31 cellular contexts compared by ENCODE assay signal in the genomic region with DNA sequence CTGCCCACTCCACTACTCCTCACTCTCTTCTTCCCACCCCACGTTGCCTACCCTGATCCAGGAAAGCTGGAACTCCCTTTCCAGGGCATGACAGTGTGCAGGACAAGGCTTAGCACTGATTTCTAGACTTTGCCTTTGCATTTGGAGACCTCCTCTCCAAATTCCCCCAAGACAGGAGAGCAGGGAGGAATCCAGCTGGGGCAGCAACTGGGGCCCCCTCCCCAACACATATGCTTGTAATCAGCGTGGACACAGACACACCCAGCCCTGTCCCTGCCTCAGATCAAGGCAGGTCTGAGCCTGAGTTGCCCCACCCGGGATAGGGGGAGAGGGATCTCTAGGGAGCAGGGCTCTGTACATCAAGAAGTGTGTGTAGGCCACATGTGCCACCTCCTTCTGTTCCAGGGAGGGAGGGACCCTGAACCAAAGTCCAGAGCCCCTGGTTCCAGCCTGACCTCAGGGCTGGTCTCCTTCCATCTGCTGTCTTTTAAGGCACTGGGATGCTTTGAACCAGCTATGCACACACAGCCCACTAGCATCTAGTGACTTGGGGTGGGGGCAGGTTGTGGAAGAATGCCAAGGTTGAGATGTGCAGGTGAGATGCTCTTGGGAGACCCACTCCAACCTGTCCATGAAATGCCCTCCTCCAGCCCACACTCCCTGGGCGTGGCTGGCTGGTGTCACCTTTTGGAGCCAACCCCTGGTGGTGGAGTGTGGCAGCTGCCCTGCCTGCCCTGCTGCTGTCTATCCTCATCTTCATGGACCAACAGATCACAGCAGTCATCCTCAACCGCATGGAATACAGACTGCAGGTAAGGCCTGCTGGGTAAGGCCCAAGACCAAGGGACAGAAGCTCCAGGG. TPM values are rescaled to one million over a fixed set of nuclear protein-coding genes. Genes with fewer than 3 reads are reported as not detected.
DNase-seq lines count a peak whose midpoint lies in the region; ATAC-seq, FAIRE-seq and TF ChIP-seq lines count a peak whose summit lies in the region.
"Had no signal": no experiment of that assay in that cellular context is flagged by ENCODE, and none has a peak within 500 bp of the region (broad histone marks: within the 10 kb centered on the region; RNA-seq: fewer than 3 reads in every experiment).

No MANE protein-coding gene starts in this region.

- intact Hi-C loops in K562 (cut with micrococcal nuclease) = no loop called here

- H3K4ac ChIP-seq in neuronal stem cell (ENCODE audit: low read length) = no peak overlapping the region
- H3K4ac ChIP-seq in mesendoderm (ENCODE audit: low read depth, low read length) = no peak overlapping the region

- H3K4me1 ChIP-seq in GM23338 (ENCODE audit: insufficient read depth) (no peaks in the 10 kb centered on the region), K562 (replicated peaks in 1 of 2; ENCODE audit: control insufficient read depth in 2 of 2, insufficient read depth in 2 of 2, low read length in 2 of 2) (peaks cover 9 to 11% of the 10 kb centered on the region in 2 experiments; a peak in 4 of 5 replicates), neuronal stem cell (ENCODE audit: control insufficient read depth in 2 of 2, insufficient read depth in 1 of 2, low read depth in 1 of 2, low read length in 2 of 2) (peaks cover 0 to 2% of the 10 kb centered on the region in 2 donors), mesendoderm (ENCODE audit: control insufficient read depth, low read depth, low read length) (no peaks in the 10 kb centered on the region)

- H3K79me1 ChIP-seq in neuronal stem cell (ENCODE audit: low read depth, low read length) = no peaks in the 10 kb centered on the region
- no peaks in the 10 kb centered on the region for H3K79me1 ChIP-seq in mesendoderm (ENCODE audit: low read length)

- H3K9me2 ChIP-seq in GM23338 (ENCODE audit: insufficient read depth) = 0 out of 2 replicates have a peak, but pooled peaks cover 2% of the 10 kb centered on the region

- DNase-seq in AG04450 (ENCODE audit: low read depth, low spot score) = no peak
- DNase-seq in GM23338 (ENCODE audit: low spot score) = peak; percentile 22
- no peak for DNase-seq in K562 (ENCODE audit: extremely low read depth in 1 of 4, low spot score in 3 of 4)
- no peak for DNase-seq in neuronal stem cell (ENCODE audit: low spot score)
- no peak for DNase-seq in mesendoderm
- DNase-seq: activated CD4-positive, alpha-beta T cell treated with anti-CD3 and anti-CD28 coated beads for 4 hours; activated naive CD8-positive, alpha-beta T cell treated with anti-CD3 and anti-CD28 coated beads, Interleukin-2, amount 50 U/mL, for 24 hours; activated T-cell treated with anti-CD3 and anti-CD28 coated beads, Interleukin-2, amount 50 U/mL, for 24 hours; Calu3; caudate nucleus; left ventricle myocardium inferior; midbrain; naive thymus-derived CD8-positive, alpha-beta T cell; NCI-H146; NCI-H2171; NCI-H510A treated with DMSO at 0.1 percent for 48 hours; occipital lobe; PC-3; stimulated activated CD8-positive, alpha-beta memory T cell treated with anti-CD3 and anti-CD28 coated beads, Interleukin-4, amount 100 ng/mL, for 48 hours; stomach; tibial artery had no signal

- H2BK15ac ChIP-seq in neuronal stem cell (ENCODE audit: low read length) (peak overlapping the region; percentile 15), mesendoderm (replicated peaks; ENCODE audit: low read depth) (no peak overlapping the region)

- H3K9ac ChIP-seq in K562 (ENCODE audit: insufficient read depth in 1 of 2, low read depth in 2 of 2, low read length in 2 of 2) (no peak overlapping the region), neuronal stem cell (ENCODE audit: low read depth, low read length, poor library complexity) (peak overlapping the region; percentile 44), mesendoderm (ENCODE audit: low read length) (no peak overlapping the region)

- H4K5ac ChIP-seq in mesendoderm (ENCODE audit: low read length) = no peak overlapping the region

- H3K27me3 Mint-ChIP-seq in GM23338 (ENCODE audit: insufficient read depth, low read depth, poor library complexity) = peaks cover 17% of the 10 kb centered on the region
- H3K27me3 Mint-ChIP-seq: activated T-cell treated with anti-CD3 and anti-CD28 coated beads, Interleukin-2, amount 50 U/mL, for 24 hours; naive thymus-derived CD8-positive, alpha-beta T cell had no signal

- no peak overlapping the region for H3K27ac Mint-ChIP-seq in GM23338
- H3K27ac Mint-ChIP-seq: activated naive CD8-positive, alpha-beta T cell treated with anti-CD3 and anti-CD28 coated beads, Interleukin-2, amount 50 U/mL, for 24 hours; activated T-cell treated with anti-CD3 and anti-CD28 coated beads, Interleukin-2, amount 50 U/mL, for 24 hours had no signal

- H3K79me2 ChIP-seq in GM23338 (replicated peaks; ENCODE audit: insufficient read depth) = no peaks in the 10 kb centered on the region
- no peaks in the 10 kb centered on the region for H3K79me2 ChIP-seq in K562 (ENCODE audit: control insufficient read depth, insufficient read depth, low read length)
- H3K79me2 ChIP-seq in mesendoderm (ENCODE audit: control insufficient read depth, insufficient read depth, low read length) = no peaks in the 10 kb centered on the region

- TF ChIP-seq CTCF in AG04450 (IDR thresholded peaks at IDR 0.05; ENCODE audit: low read depth, low read length) = peak; percentile 5; the same call in 1 of the 2 replicates
- TF ChIP-seq CTCF in GM23338 (conservative IDR thresholded peaks at IDR 0.05; ENCODE audit: low read depth in 2 of 2) = peak in 1 of 2 experiments; percentile 15; a peak in 1 of 4 replicates
- TF ChIP-seq CTCF in K562 (IDR thresholded peaks at IDR 0.05 in 2 of 3, conservative IDR thresholded peaks at IDR 0.05 in 1 of 3; ENCODE audit: insufficient read depth in 2 of 3, low read depth in 1 of 3, low read length in 3 of 3) = peak in 2 of 3 experiments; percentile 10 to 31; a peak in 1 of 6 replicates

- H3K4me3 ChIP-seq in AG04450 (ENCODE audit: low read depth, low read length) (no peak overlapping the region), GM23338 (no peak overlapping the region), K562 (no peak overlapping the region), neuronal stem cell (ENCODE audit: low read length in 2 of 2) (no peak overlapping the region), mesendoderm (ENCODE audit: low read length) (no peak overlapping the region)
- H3K4me3 ChIP-seq: left ventricle myocardium inferior, skin epidermis, stomach, tibial artery had no signal

- no peak overlapping the region for H2BK5ac ChIP-seq in neuronal stem cell (ENCODE audit: low read length)
- H2BK5ac ChIP-seq in mesendoderm (ENCODE audit: low read length) = no peak overlapping the region

- TF ChIP-seq POLR2A in K562 (conservative IDR thresholded peaks at IDR 0.05) = no peak

- H3K4me2 ChIP-seq in GM23338 (no peak overlapping the region), K562 (ENCODE audit: insufficient read depth, low read length) (no peak overlapping the region), neuronal stem cell (ENCODE audit: insufficient read depth, low read length, poor library complexity, severe bottlenecking) (no peak overlapping the region), mesendoderm (ENCODE audit: low read length) (no peak overlapping the region)

- no peak overlapping the region for H3K14ac ChIP-seq in neuronal stem cell (ENCODE audit: low read length)

- H3K4me1 Mint-ChIP-seq in GM23338 = peaks cover 2% of the 10 kb centered on the region; the same call in 1 of the 3 replicates

- H3K27ac ChIP-seq in AG04450 (ENCODE audit: low read depth, low read length) (no peak overlapping the region), GM23338 (ENCODE audit: low read depth) (no peak overlapping the region), K562 (ENCODE audit: extremely low read depth, low read depth, low read length) (no peak overlapping the region), neuronal stem cell (replicated peaks; ENCODE audit: low read length) (no peak overlapping the region), mesendoderm (ENCODE audit: low read depth, low read length) (no peak overlapping the region)
- H3K27ac ChIP-seq: left ventricle myocardium inferior, skin epidermis, stomach, tibial artery had no signal

- no peak overlapping the region for H4K8ac ChIP-seq in neuronal stem cell (ENCODE audit: low read depth, low read length)
- H4K8ac ChIP-seq in mesendoderm (ENCODE audit: low read depth, low read length) = no peak overlapping the region

- H4K91ac ChIP-seq in neuronal stem cell (ENCODE audit: low read depth, low read length, poor library complexity) = no peak overlapping the region

- no peak overlapping the region; the same call in 2 of the 3 replicates for H3K4me3 Mint-ChIP-seq in GM23338
- H3K4me3 Mint-ChIP-seq: activated naive CD8-positive, alpha-beta T cell treated with anti-CD3 and anti-CD28 coated beads, Interleukin-2, amount 50 U/mL, for 24 hours; activated T-cell treated with anti-CD3 and anti-CD28 coated beads, Interleukin-2, amount 50 U/mL, for 24 hours; CD14-positive monocyte; naive thymus-derived CD8-positive, alpha-beta T cell had no signal

- BruUV-seq in K562 (replicated peaks; lab: Mats Ljungman, UMichigan) = no TSS peak

- no peak for TF ChIP-seq EP300 in K562 (IDR thresholded peaks at IDR 0.05; ENCODE audit: low read length)

- no peak overlapping the region for H2AK5ac ChIP-seq in neuronal stem cell (ENCODE audit: low read depth, low read length)
- no peak overlapping the region for H2AK5ac ChIP-seq in mesendoderm (ENCODE audit: low read length)

- H3K27me3 ChIP-seq in AG04450 (ENCODE audit: control insufficient read depth, insufficient read depth, low read length) (peaks cover 15% of the 10 kb centered on the region), GM23338 (ENCODE audit: insufficient read depth) (peaks cover 11% of the 10 kb centered on the region; the same call in 1 of the 2 replicates), K562 (ENCODE audit: control insufficient read depth in 2 of 2, insufficient read depth in 2 of 2, low read length in 2 of 2) (no peaks in the 10 kb centered on the region), neuronal stem cell (ENCODE audit: control insufficient read depth in 3 of 3, insufficient read depth in 3 of 3, low read depth in 1 of 3, low read length in 3 of 3) (peaks cover 0 to 8% (median 0%) of the 10 kb centered on the region in 3 experiments), mesendoderm (ENCODE audit: insufficient read depth, low read length, poor library complexity) (no peaks in the 10 kb centered on the region)
- H3K27me3 ChIP-seq: stomach had no signal

- no peak overlapping the region for H2BK12ac ChIP-seq in neuronal stem cell (ENCODE audit: low read length)

- no peak for ATAC-seq in GM23338
- ATAC-seq in K562 = peak; percentile 13; the same call in 1 of the 3 replicates
- ATAC-seq in GM18520 (IDR thresholded peaks at IDR 0.05; ENCODE audit: unreplicated experiment) = no peak
- no peak for ATAC-seq in GM18517 (IDR thresholded peaks at IDR 0.05; ENCODE audit: unreplicated experiment)
- ATAC-seq: naive thymus-derived CD8-positive, alpha-beta T cell; PC-3; Right ventricle myocardium inferior had no signal

- H3K23ac ChIP-seq in neuronal stem cell (ENCODE audit: low read depth, low read length, poor library complexity) (no peak overlapping the region), mesendoderm (ENCODE audit: low read length) (no peak overlapping the region)

- in situ Hi-C loops in K562 (cut with MboI) = loop anchor here (5.0 kb wide), 1 partner anchor 345 kb away; no protein-coding TSS in a partner anchor

- H3K36me3 ChIP-seq in GM23338 (ENCODE audit: insufficient read depth) (no peaks in the 10 kb centered on the region), K562 (ENCODE audit: control insufficient read depth, insufficient read depth, low read length) (no peaks in the 10 kb centered on the region), neuronal stem cell (replicated peaks in 1 of 2; ENCODE audit: control insufficient read depth in 2 of 2, insufficient read depth in 2 of 2, low read length in 2 of 2) (no peaks in the 10 kb centered on the region), mesendoderm (ENCODE audit: control insufficient read depth, insufficient read depth, low read length) (no peaks in the 10 kb centered on the region)
- H3K36me3 ChIP-seq: left ventricle myocardium inferior, stomach, tibial artery had no signal

- H3K9me3 Mint-ChIP-seq in GM23338 = no peaks in the 10 kb centered on the region
- H3K9me3 Mint-ChIP-seq: activated naive CD8-positive, alpha-beta T cell treated with anti-CD3 and anti-CD28 coated beads, Interleukin-2, amount 50 U/mL, for 24 hours; activated T-cell treated with anti-CD3 and anti-CD28 coated beads, Interleukin-2, amount 50 U/mL, for 24 hours; CD14-positive monocyte; naive thymus-derived CD8-positive, alpha-beta T cell had no signal

- no peaks in the 10 kb centered on the region for H3K9me1 ChIP-seq in K562 (ENCODE audit: control insufficient read depth, insufficient read depth, low read length)

- 1% methylated on average over 5 of the region's 5 CpGs for WGBS in K562 (ENCODE audit: insufficient coverage, low coverage, missing lambda C conversion rate)
- WGBS in neuronal stem cell (ENCODE audit: extremely low coverage in 2 of 2, insufficient read length in 2 of 2, insufficient replicate concordance in 1 of 2), 2 donors = no CpG with 5 or more reads among the region's 5 CpGs
- no CpG with 5 or more reads among the region's 5 CpGs for WGBS in mesendoderm (ENCODE audit: extremely low coverage, insufficient coverage, low lambda C conversion rate)

- H3K18ac ChIP-seq in neuronal stem cell (ENCODE audit: low read length) (no peak overlapping the region), mesendoderm (ENCODE audit: low read length) (no peak overlapping the region)

- no peak for FAIRE-seq in K562 (lab: Jason Lieb, UNC)
- FAIRE-seq: GM19239 had no signal

- no peak for TF ChIP-seq RAD21 in K562 (CRISPR knock-in tag; conservative IDR thresholded peaks at IDR 0.05 in 1 of 2, IDR thresholded peaks at IDR 0.05 in 1 of 2)

- no peaks in the 10 kb centered on the region for H3K36me3 Mint-ChIP-seq in GM23338 (ENCODE audit: low read depth)
- H3K36me3 Mint-ChIP-seq: CD14-positive monocyte; naive thymus-derived CD8-positive, alpha-beta T cell had no signal

- no peaks in the 10 kb centered on the region for H3F3A ChIP-seq in GM23338 (replicated peaks; ENCODE audit: low read depth)

- H2AFZ ChIP-seq in GM23338 (no peak overlapping the region), K562 (ENCODE audit: low read depth, low read length) (no peak overlapping the region), neuronal stem cell (ENCODE audit: low read length) (no peak overlapping the region)

- no peaks in the 10 kb centered on the region for H4K20me1 ChIP-seq in GM23338 (replicated peaks; ENCODE audit: insufficient read depth)
- no peaks in the 10 kb centered on the region; the same call in 1 of the 2 replicates for H4K20me1 ChIP-seq in K562 (replicated peaks; ENCODE audit: control insufficient read depth, insufficient read depth, low read length)

- no peak overlapping the region for H3K56ac ChIP-seq in mesendoderm (ENCODE audit: low read length)

- no peak overlapping the region for H2BK120ac ChIP-seq in neuronal stem cell (ENCODE audit: low read depth, low read length)
- H2BK120ac ChIP-seq in mesendoderm (ENCODE audit: low read depth, low read length) = no peak overlapping the region

- H3K9me3 ChIP-seq in AG04450 (ENCODE audit: control insufficient read depth, insufficient read depth, low read length) = no peaks in the 10 kb centered on the region; the same call in 1 of the 2 replicates
- H3K9me3 ChIP-seq in K562 (replicated peaks; ENCODE audit: control insufficient read depth, insufficient read depth, low read depth, low read length) = no peaks in the 10 kb centered on the region
- H3K9me3 ChIP-seq in neuronal stem cell (replicated peaks in 1 of 2; ENCODE audit: control insufficient read depth in 2 of 2, insufficient read depth in 1 of 2, low read depth in 1 of 2, low read length in 2 of 2) = no peaks in the 10 kb centered on the region
- H3K9me3 ChIP-seq: left ventricle myocardium inferior, stomach, tibial artery had no signal

- CTCF ChIA-PET in AG04450 (lab: Charles Lee) (interaction anchor here (0.9 to 9.5 kb wide), 6 partner anchors 15 to 355 kb away, joined by 3 to 279 read pairs (median 4); no protein-coding TSS in a partner anchor), K562 (lab: Yijun Ruan, JAX; ENCODE audit: low intra/inter-chr PET ratio) (no interaction called here)

- POLR2A ChIA-PET in AG04450 (lab: Yijun Ruan, JAX) = interaction anchor here (0.6 kb wide), 1 partner anchor 281 kb away, joined by 4 read pairs; the partner anchor contains the start of genes IK and NDUFA2
- POLR2A ChIA-PET in K562 (lab: Yijun Ruan, JAX) = interaction anchor here (0.6 to 1.5 kb wide), 6 partner anchors 34 to 356 kb away, joined by 3 to 4 read pairs (median 3); no protein-coding TSS in a partner anchor

RNA-seq across cellular contexts. Expression of gene SLC4A9, which starts 7.0 kb away (rescaled TPM):
- polyA plus RNA-seq in AG04450 (2011; rRNA removed) (not detected in 2 replicates), GM23338 (2016; fragmentation: Nextera tagmentation; extraction: Ambion mirVana) (0.08 TPM in 1 of 2 replicates, not detected in the other), K562 (2011; rRNA removed) (0.13 TPM in 1 of 2 replicates, not detected in the other), K562 (2014; fragmentation: Illumina TruSeq; extraction: Trizol) (not detected in 2 replicates), K562 (2014; fragmentation: Nextera tagmentation; extraction: Ambion mirVana) (not detected), K562 (2014; rRNA removed) (not detected in 2 replicates)
- not detected in 2 replicates for polyA minus RNA-seq in AG04450 (2011; rRNA and poly(A)+ RNA removed)
- total RNA-seq in GM23338 (2014; rRNA removed; shearing (Covaris generic)) = 0.08 TPM in 1 of 2 replicates, not detected in the other
- 0.53 TPM in 1 of 2 replicates, not detected in the other for total RNA-seq in K562 (2011; cell fraction: chromatin; rRNA removed; ENCODE audit: low replicate concordance)
- total RNA-seq in K562 (2011; cell fraction: nucleolus; rRNA removed) = 0.17 and 0.39 TPM in 2 replicates
- 0.23 TPM in 1 of 2 replicates, not detected in the other for total RNA-seq in K562 (2011; cell fraction: nucleoplasm; rRNA removed)
- total RNA-seq in K562 (2014; rRNA removed) (0.05 TPM in 1 of 2 replicates, not detected in the other), K562 (2014; rRNA removed; fragmentation: Illumina TruSeq; extraction: Trizol) (not detected in 2 replicates), K562 (2015; rRNA removed; fragmentation: Illumina TruSeq; extraction: Trizol) (not detected in 2 replicates), K562 (2021) (not detected in 2 replicates)
- polyA plus RNA-seq in K562 (2011; cell fraction: cytosol; rRNA removed) = 0.03 TPM in 1 of 2 replicates, not detected in the other
- polyA plus RNA-seq in K562 (2011; cell fraction: nucleus; rRNA removed) = 0.17 and 0.20 TPM in 2 replicates
- 0.03 TPM in 1 of 2 replicates, not detected in the other for polyA plus RNA-seq in K562 (2012)
- polyA minus RNA-seq in K562 (2011; rRNA and poly(A)+ RNA removed) = not detected in 2 replicates
- polyA minus RNA-seq in K562 (2011; cell fraction: cytosol; rRNA and poly(A)+ RNA removed) = not detected in 2 replicates
- 0.11 and 0.13 TPM in 2 replicates for polyA minus RNA-seq in K562 (2011; cell fraction: nucleus; rRNA and poly(A)+ RNA removed)
- 0.04 TPM for polyA plus RNA-seq in neuronal stem cell (2013, experiment 1 of 2)
- polyA plus RNA-seq in neuronal stem cell (2013, experiment 2 of 2) = 0.01 TPM
- not detected for polyA plus RNA-seq in mesendoderm (2013, experiment 1 of 2)
- not detected for polyA plus RNA-seq in mesendoderm (2013, experiment 2 of 2)
- total RNA-seq: Calu3; Daoy; dermis microvascular lymphatic vessel endothelial cell; naive thymus-derived CD8-positive, alpha-beta T cell; pulmonary artery endothelial cell; Right ventricle myocardium inferior; stomach; T-helper 2 cell treated with Interferon-gamma antibody and Interleukin-4, amounts not matched to agents 100 ng/mL and 5 ng/mL, for 36 hours had no signal
- polyA plus RNA-seq: CD14-positive monocyte; naive thymus-derived CD8-positive, alpha-beta T cell had no signal

RNA-seq across cellular contexts. Expression of gene HBEGF, which starts 20.6 kb away (rescaled TPM):
- 6.6 and 7.0 TPM in 2 replicates for polyA plus RNA-seq in AG04450 (2011; rRNA removed)
- polyA minus RNA-seq in AG04450 (2011; rRNA and poly(A)+ RNA removed) = 2.2 and 3.3 TPM in 2 replicates
- total RNA-seq in GM23338 (2014; rRNA removed; shearing (Covaris generic)) = 2.0 and 2.9 TPM in 2 replicates
- polyA plus RNA-seq in GM23338 (2016; fragmentation: Nextera tagmentation; extraction: Ambion mirVana) = 2.2 and 2.3 TPM in 2 replicates
- 1.1 and 4.5 TPM in 2 replicates for total RNA-seq in K562 (2011; cell fraction: chromatin; rRNA removed; ENCODE audit: low replicate concordance)
- 1.7 and 2.3 TPM in 2 replicates for total RNA-seq in K562 (2011; cell fraction: nucleolus; rRNA removed)
- 2.2 and 3.7 TPM in 2 replicates for total RNA-seq in K562 (2011; cell fraction: nucleoplasm; rRNA removed)
- 0.36 and 1.4 TPM in 2 replicates for total RNA-seq in K562 (2014; rRNA removed)
- 0.47 and 0.77 TPM in 2 replicates for total RNA-seq in K562 (2014; rRNA removed; fragmentation: Illumina TruSeq; extraction: Trizol)
- 0.65 and 0.75 TPM in 2 replicates for total RNA-seq in K562 (2015; rRNA removed; fragmentation: Illumina TruSeq; extraction: Trizol)
- total RNA-seq in K562 (2021) = 0.65 and 0.98 TPM in 2 replicates
- 0.45 and 0.60 TPM in 2 replicates for polyA plus RNA-seq in K562 (2011; rRNA removed)
- polyA plus RNA-seq in K562 (2011; cell fraction: cytosol; rRNA removed) = 0.19 and 0.27 TPM in 2 replicates
- 0.25 and 0.78 TPM in 2 replicates for polyA plus RNA-seq in K562 (2011; cell fraction: nucleus; rRNA removed)
- 0.47 and 0.69 TPM in 2 replicates for polyA plus RNA-seq in K562 (2012)
- 0.79 and 1.1 TPM in 2 replicates for polyA plus RNA-seq in K562 (2014; fragmentation: Illumina TruSeq; extraction: Trizol)
- polyA plus RNA-seq in K562 (2014; fragmentation: Nextera tagmentation; extraction: Ambion mirVana) = under 1 TPM; 0.11 to 0.29 TPM
- 0.62 and 0.78 TPM in 2 replicates for polyA plus RNA-seq in K562 (2014; rRNA removed)
- polyA minus RNA-seq in K562 (2011; rRNA and poly(A)+ RNA removed) = 0.18 and 0.28 TPM in 2 replicates
- polyA minus RNA-seq in K562 (2011; cell fraction: cytosol; rRNA and poly(A)+ RNA removed) = 0.38 TPM in 1 of 2 replicates, not detected in the other
- 0.11 and 0.67 TPM in 2 replicates for polyA minus RNA-seq in K562 (2011; cell fraction: nucleus; rRNA and poly(A)+ RNA removed)
- polyA plus RNA-seq in neuronal stem cell (2013, experiment 1 of 2) = 6.6 TPM
- 6.7 TPM for polyA plus RNA-seq in neuronal stem cell (2013, experiment 2 of 2)
- polyA plus RNA-seq in mesendoderm (2013, experiment 1 of 2) = 6.7 TPM
- polyA plus RNA-seq in mesendoderm (2013, experiment 2 of 2) = 7.2 TPM

RNA-seq across cellular contexts. Expression of gene ANKHD1, which starts 34.6 kb away (rescaled TPM):
- polyA plus RNA-seq in AG04450 (2011; rRNA removed) (54.3 and 56.6 TPM in 2 replicates), GM23338 (2016; fragmentation: Nextera tagmentation; extraction: Ambion mirVana) (58.6 and 73.0 TPM in 2 replicates), K562 (2011; rRNA removed) (138 and 144 TPM in 2 replicates), K562 (2014; fragmentation: Illumina TruSeq; extraction: Trizol) (93.0 and 101 TPM in 2 replicates), K562 (2014; fragmentation: Nextera tagmentation; extraction: Ambion mirVana) (10 to 100 TPM; 38.9 to 39.0 TPM), K562 (2014; rRNA removed) (93.6 and 96.7 TPM in 2 replicates)
- polyA minus RNA-seq in AG04450 (2011; rRNA and poly(A)+ RNA removed) = 62.4 and 93.9 TPM in 2 replicates
- 119 and 123 TPM in 2 replicates for total RNA-seq in GM23338 (2014; rRNA removed; shearing (Covaris generic))
- 294 and 721 TPM in 2 replicates for total RNA-seq in K562 (2011; cell fraction: chromatin; rRNA removed; ENCODE audit: low replicate concordance)
- total RNA-seq in K562 (2011; cell fraction: nucleolus; rRNA removed) = 87.1 and 125 TPM in 2 replicates
- total RNA-seq in K562 (2011; cell fraction: nucleoplasm; rRNA removed) = 258 and 400 TPM in 2 replicates
- total RNA-seq in K562 (2014; rRNA removed) (68.1 and 75.8 TPM in 2 replicates), K562 (2014; rRNA removed; fragmentation: Illumina TruSeq; extraction: Trizol) (63.0 and 72.8 TPM in 2 replicates), K562 (2015; rRNA removed; fragmentation: Illumina TruSeq; extraction: Trizol) (73.7 and 78.7 TPM in 2 replicates), K562 (2021) (98.7 and 110 TPM in 2 replicates)
- polyA plus RNA-seq in K562 (2011; cell fraction: cytosol; rRNA removed) = 62.7 and 95.2 TPM in 2 replicates
- polyA plus RNA-seq in K562 (2011; cell fraction: nucleus; rRNA removed) = 202 and 212 TPM in 2 replicates
- polyA plus RNA-seq in K562 (2012) = 68.5 and 82.4 TPM in 2 replicates
- polyA minus RNA-seq in K562 (2011; rRNA and poly(A)+ RNA removed) = 219 and 272 TPM in 2 replicates
- 70.9 and 81.8 TPM in 2 replicates for polyA minus RNA-seq in K562 (2011; cell fraction: cytosol; rRNA and poly(A)+ RNA removed)
- 78.9 and 124 TPM in 2 replicates for polyA minus RNA-seq in K562 (2011; cell fraction: nucleus; rRNA and poly(A)+ RNA removed)
- 63.3 TPM for polyA plus RNA-seq in neuronal stem cell (2013, experiment 1 of 2)
- polyA plus RNA-seq in neuronal stem cell (2013, experiment 2 of 2) = 63.6 TPM
- 38.3 TPM for polyA plus RNA-seq in mesendoderm (2013, experiment 1 of 2)
- 37.3 TPM for polyA plus RNA-seq in mesendoderm (2013, experiment 2 of 2)
